Comparison of ENCODE assay signal across 10 cellular contexts in genomic region chr19:39319892-39320168, GRCh38. TPM values are rescaled to one million over a fixed set of nuclear protein-coding genes. Genes with fewer than 3 reads are reported as not detected.
DNase-seq lines count a peak whose midpoint lies in the region; ATAC-seq, FAIRE-seq and TF ChIP-seq lines count a peak whose summit lies in the region.
"Had no signal": no experiment of that assay in that cellular context is flagged by ENCODE, and none has a peak within 500 bp of the region (broad histone marks: within the 10 kb centered on the region; RNA-seq: fewer than 3 reads in every experiment).

No MANE protein-coding gene starts in this region.

- CTCF ChIA-PET in SK-N-SH (lab: Yijun Ruan, JAX) = no interaction called here
- CTCF ChIA-PET in PC-9 (lab: Charles Lee) = no interaction called here
- CTCF ChIA-PET in endothelial cell of umbilical vein (lab: Charles Lee) = no interaction called here

- no peak overlapping the region; a peak in 1 of 4 replicates for H3K27ac ChIP-seq in SK-N-SH (ENCODE audit: low read depth in 2 of 2, low read length in 1 of 2)
- no peak overlapping the region for H3K27ac ChIP-seq in PC-9
- no peak overlapping the region for H3K27ac ChIP-seq in endothelial cell of umbilical vein (ENCODE audit: insufficient read depth, low read depth, low read length)
- H3K27ac ChIP-seq in smooth muscle cell (ENCODE audit: low read depth) = no peak overlapping the region

- H3K9me2 ChIP-seq in SK-N-SH (no peaks in the 10 kb centered on the region), PC-9 (ENCODE audit: insufficient read depth) (no peaks in the 10 kb centered on the region)

- peak overlapping the region; percentile 93 for H3K4me2 ChIP-seq in SK-N-SH
- H3K4me2 ChIP-seq in PC-9 = peak overlapping the region; percentile 83
- H3K4me2 ChIP-seq in endothelial cell of umbilical vein (ENCODE audit: insufficient read depth, low read length) = no peak overlapping the region
- H3K4me2 ChIP-seq in smooth muscle cell = peak overlapping the region; percentile 92

- TF ChIP-seq POLR2A in endothelial cell of umbilical vein (IDR thresholded peaks at IDR 0.05; ENCODE audit: low read depth, low read length) = no peak

- 23% methylated on average over 8 of the region's 10 CpGs for WGBS in SK-N-SH (ENCODE audit: low lambda C conversion rate)
- WGBS in smooth muscle cell (ENCODE audit: low lambda C conversion rate) = 11% methylated on average over 6 of the region's 10 CpGs

- H3K9me3 ChIP-seq in SK-N-SH = no peaks in the 10 kb centered on the region
- H3K9me3 ChIP-seq in PC-9 (ENCODE audit: insufficient read depth, low read depth) = no peaks in the 10 kb centered on the region
- H3K9me3 ChIP-seq in endothelial cell of umbilical vein (replicated peaks; ENCODE audit: control insufficient read depth, insufficient read depth, low read length) = no peaks in the 10 kb centered on the region
- no peaks in the 10 kb centered on the region for H3K9me3 ChIP-seq in smooth muscle cell (replicated peaks; ENCODE audit: low read depth)

- no peak for TF ChIP-seq RAD21 in SK-N-SH (IDR thresholded peaks at IDR 0.05; ENCODE audit: low read length)

- H3K9ac ChIP-seq in SK-N-SH = peak overlapping the region; percentile 61; the same call in 1 of the 2 replicates
- no peak overlapping the region for H3K9ac ChIP-seq in endothelial cell of umbilical vein (replicated peaks; ENCODE audit: extremely low read depth, insufficient read depth, low read length)
- no peak overlapping the region for H3K9ac ChIP-seq in smooth muscle cell (ENCODE audit: low read depth)

- H3F3A ChIP-seq in SK-N-SH (replicated peaks; ENCODE audit: insufficient read depth) (no peaks in the 10 kb centered on the region), PC-9 (ENCODE audit: insufficient read depth, low read depth) (peaks cover 5% of the 10 kb centered on the region; the same call in 1 of the 2 replicates), smooth muscle cell (ENCODE audit: low read depth) (no peaks in the 10 kb centered on the region)

- dilution Hi-C loops in endothelial cell of umbilical vein (cut with MboI; ENCODE audit: extremely low pct_ligation_motif_present, low sequenced_read_pairs) = no loop called here

- H2AFZ ChIP-seq in SK-N-SH (ENCODE audit: low read depth) (peak overlapping the region; percentile 93), PC-9 (peak overlapping the region; percentile 87), endothelial cell of umbilical vein (ENCODE audit: low read depth, low read length) (peak overlapping the region; percentile 84), smooth muscle cell (ENCODE audit: low read depth) (no peak overlapping the region)

- H3K4me3 ChIP-seq in SK-N-SH (ENCODE audit: low read depth in 2 of 2, low read length in 1 of 2) = peak overlapping the region; percentile 66 to 73
- peak overlapping the region; percentile 72 for H3K4me3 ChIP-seq in PC-9
- H3K4me3 ChIP-seq in endothelial cell of umbilical vein (replicated peaks in 1 of 3; ENCODE audit: insufficient read depth in 1 of 3, low read depth in 1 of 3, low read length in 3 of 3) = peak overlapping the region in 1 of 3 experiments; percentile 46
- peak overlapping the region; percentile 60 for H3K4me3 ChIP-seq in smooth muscle cell

- H3K4me1 ChIP-seq in SK-N-SH (ENCODE audit: control insufficient read depth in 1 of 2, insufficient read depth in 2 of 2, low read depth in 1 of 2, low read length in 1 of 2) (peaks cover 0 to 10% of the 10 kb centered on the region in 2 experiments; a peak in 1 of 4 replicates), PC-9 (replicated peaks; ENCODE audit: insufficient read depth) (peaks cover 11% of the 10 kb centered on the region), endothelial cell of umbilical vein (ENCODE audit: control insufficient read depth, extremely low read depth, insufficient read depth, low read length) (peaks cover 5% of the 10 kb centered on the region), smooth muscle cell (ENCODE audit: low read depth) (peaks cover 3% of the 10 kb centered on the region)

- DNase-seq in SK-N-SH (peak; percentile 76), PC-9 (no peak), endothelial cell of umbilical vein (ENCODE audit: low read depth, low spot score) (no peak), smooth muscle cell (lab: John Stamatoyannopoulos, UW; ENCODE audit: unreplicated experiment) (no peak), DMS79 treated with DMSO at 0.1 percent for 48 hours (lab: John Stamatoyannopoulos, UW) (no peak), NCI-H510A treated with DMSO at 0.1 percent for 48 hours (lab: John Stamatoyannopoulos, UW) (no peak)
- no peak for DNase-seq in effector CD8-positive, alpha-beta T cell (lab: John Stamatoyannopoulos, UW)
- DNase-seq: stimulated activated CD8-positive, alpha-beta memory T cell treated with anti-CD3 and anti-CD28 coated beads, Interleukin-4, amount 100 ng/mL, for 48 hours had no signal

- no peak for TF ChIP-seq EP300 in SK-N-SH (IDR thresholded peaks at IDR 0.05; ENCODE audit: borderline replicate concordance in 1 of 2, low read depth in 1 of 2, low read length in 1 of 2)

- ATAC-seq in SK-N-SH treated with all-trans-retinoic acid at 6 μM for 48 hours = no peak; the same call in 2 of the 3 replicates

- H3K79me2 ChIP-seq in SK-N-SH (ENCODE audit: insufficient read depth) = no peaks in the 10 kb centered on the region
- H3K79me2 ChIP-seq in PC-9 (ENCODE audit: low read depth) = 0 out of 2 replicates have a peak, but pooled peaks cover 7% of the 10 kb centered on the region
- no peaks in the 10 kb centered on the region for H3K79me2 ChIP-seq in endothelial cell of umbilical vein (ENCODE audit: control insufficient read depth, insufficient read depth, low read length)
- no peaks in the 10 kb centered on the region for H3K79me2 ChIP-seq in smooth muscle cell (ENCODE audit: low read depth)

- no TSS peak for BruUV-seq in PC-9 (replicated peaks; lab: Mats Ljungman, UMichigan)
- no TSS peak for BruUV-seq in endothelial cell of umbilical vein (replicated peaks; lab: Mats Ljungman, UMichigan)

- FAIRE-seq in endothelial cell of umbilical vein (lab: Jason Lieb, UNC) = no peak

- H4K20me1 ChIP-seq in SK-N-SH (ENCODE audit: insufficient read depth) (no peaks in the 10 kb centered on the region), PC-9 (ENCODE audit: insufficient read depth) (no peaks in the 10 kb centered on the region), endothelial cell of umbilical vein (replicated peaks; ENCODE audit: control insufficient read depth, extremely low read depth, insufficient read depth, low read length) (no peaks in the 10 kb centered on the region), smooth muscle cell (ENCODE audit: low read depth) (no peaks in the 10 kb centered on the region)

- no peaks in the 10 kb centered on the region for H3K9me1 ChIP-seq in endothelial cell of umbilical vein (replicated peaks; ENCODE audit: control insufficient read depth, extremely low read depth, insufficient read depth, low read length)

- POLR2A ChIA-PET in SK-N-SH (lab: Yijun Ruan, JAX) = no interaction called here
- POLR2A ChIA-PET in PC-9 (lab: Charles Lee; ENCODE audit: unreplicated experiment) = no interaction called here
- POLR2A ChIA-PET in endothelial cell of umbilical vein (lab: Charles Lee) = no interaction called here

- intact Hi-C loops in PC-9 (cut with micrococcal nuclease; ENCODE audit: unreplicated experiment) = no loop called here
- intact Hi-C loops in endothelial cell of umbilical vein (cut with micrococcal nuclease) = no loop called here

- H3K27me3 ChIP-seq in SK-N-SH (ENCODE audit: insufficient read depth) = no peaks in the 10 kb centered on the region
- no peaks in the 10 kb centered on the region; the same call in 1 of the 2 replicates for H3K27me3 ChIP-seq in PC-9 (ENCODE audit: insufficient read depth, low read depth)
- peaks cover 0 to 3% of the 10 kb centered on the region in 2 experiments for H3K27me3 ChIP-seq in endothelial cell of umbilical vein (ENCODE audit: control insufficient read depth in 2 of 2, insufficient read depth in 2 of 2, low read length in 2 of 2)
- no peaks in the 10 kb centered on the region for H3K27me3 ChIP-seq in smooth muscle cell (ENCODE audit: low read depth)

- no peaks in the 10 kb centered on the region for H3K36me3 ChIP-seq in SK-N-SH (replicated peaks in 1 of 2; ENCODE audit: control insufficient read depth in 1 of 2, insufficient read depth in 2 of 2, low read length in 1 of 2)
- no peaks in the 10 kb centered on the region for H3K36me3 ChIP-seq in PC-9 (ENCODE audit: low read depth)
- H3K36me3 ChIP-seq in endothelial cell of umbilical vein (ENCODE audit: control insufficient read depth in 2 of 2, extremely low read depth in 1 of 2, insufficient read depth in 2 of 2, low read length in 2 of 2) = no peaks in the 10 kb centered on the region
- no peaks in the 10 kb centered on the region for H3K36me3 ChIP-seq in smooth muscle cell (ENCODE audit: low read depth)

- TF ChIP-seq CTCF in SK-N-SH (IDR thresholded peaks at IDR 0.05) = no peak
- TF ChIP-seq CTCF in PC-9 (conservative IDR thresholded peaks at IDR 0.05) = no peak
- TF ChIP-seq CTCF in endothelial cell of umbilical vein (IDR thresholded peaks at IDR 0.05; ENCODE audit: extremely low read depth in 1 of 2, insufficient read depth in 1 of 2, low read depth in 1 of 2, low read length in 2 of 2) = no peak
- no peak for TF ChIP-seq CTCF in smooth muscle cell (IDR thresholded peaks at IDR 0.05; ENCODE audit: borderline replicate concordance, insufficient read depth, poor library complexity, severe bottlenecking)

RNA-seq across cellular contexts. Expression of gene LRFN1, which starts 0.8 kb away (rescaled TPM):
- polyA plus RNA-seq in SK-N-SH (2012; rRNA removed) (0.80 and 2.7 TPM in 2 replicates), endothelial cell of umbilical vein (0.38 and 0.39 TPM in 2 replicates), smooth muscle cell (2.1 and 3.2 TPM in 2 replicates)
- 1.3 and 2.0 TPM in 2 replicates for polyA plus RNA-seq in SK-N-SH (2012; cell fraction: cytosol; rRNA removed)
- 1.9 and 2.6 TPM in 2 replicates for polyA plus RNA-seq in SK-N-SH (2012; cell fraction: nucleus; rRNA removed)
- total RNA-seq in PC-9 (2021) (2.3 and 4.0 TPM in 2 replicates), endothelial cell of umbilical vein (1.4 and 1.5 TPM in 2 replicates), smooth muscle cell (0.36 and 0.76 TPM in 2 replicates)
- 0.13 TPM in 2 replicates for polyA plus RNA-seq in endothelial cell of umbilical vein (2011; cell fraction: cytosol; rRNA removed)
- polyA plus RNA-seq in endothelial cell of umbilical vein (2011; cell fraction: nucleus; rRNA removed) = 0.17 and 0.26 TPM in 2 replicates
- polyA plus RNA-seq in endothelial cell of umbilical vein (2012) = 0.82 and 1.2 TPM in 2 replicates
- polyA minus RNA-seq in endothelial cell of umbilical vein = 0.22 and 0.40 TPM in 2 replicates
- polyA minus RNA-seq in endothelial cell of umbilical vein (2011; cell fraction: cytosol; rRNA and poly(A)+ RNA removed) = not detected
- 0.19 TPM in 2 replicates for polyA minus RNA-seq in endothelial cell of umbilical vein (2011; cell fraction: nucleus; rRNA and poly(A)+ RNA removed)

RNA-seq across cellular contexts. Expression of gene GMFG, which starts 16.0 kb away (rescaled TPM):
- polyA plus RNA-seq in SK-N-SH (2012; rRNA removed) (0.21 TPM in 1 of 2 replicates, not detected in the other), endothelial cell of umbilical vein (9.2 and 13.7 TPM in 2 replicates), smooth muscle cell (0.37 TPM in 1 of 2 replicates, not detected in the other)
- polyA plus RNA-seq in SK-N-SH (2012; cell fraction: cytosol; rRNA removed) = 0.13 and 0.18 TPM in 2 replicates
- 0.17 TPM in 1 of 2 replicates, not detected in the other for polyA plus RNA-seq in SK-N-SH (2012; cell fraction: nucleus; rRNA removed)
- total RNA-seq in PC-9 (2021) (0.78 TPM in 1 of 2 replicates, not detected in the other), endothelial cell of umbilical vein (39.5 and 41.5 TPM in 2 replicates), smooth muscle cell (not detected in 2 replicates)
- polyA plus RNA-seq in endothelial cell of umbilical vein (2011; cell fraction: cytosol; rRNA removed) = 18.9 and 28.7 TPM in 2 replicates
- 7.1 and 10.4 TPM in 2 replicates for polyA plus RNA-seq in endothelial cell of umbilical vein (2011; cell fraction: nucleus; rRNA removed)
- polyA plus RNA-seq in endothelial cell of umbilical vein (2012) = 10.7 and 11.9 TPM in 2 replicates
- 7.4 and 7.8 TPM in 2 replicates for polyA minus RNA-seq in endothelial cell of umbilical vein
- not detected for polyA minus RNA-seq in endothelial cell of umbilical vein (2011; cell fraction: cytosol; rRNA and poly(A)+ RNA removed)
- 2.1 TPM in 1 of 2 replicates, not detected in the other for polyA minus RNA-seq in endothelial cell of umbilical vein (2011; cell fraction: nucleus; rRNA and poly(A)+ RNA removed)

RNA-seq across cellular contexts. Expression of gene SAMD4B, which starts 22.4 kb away (rescaled TPM):
- 62.2 and 83.0 TPM in 2 replicates for polyA plus RNA-seq in SK-N-SH (2012; rRNA removed)
- polyA plus RNA-seq in SK-N-SH (2012; cell fraction: cytosol; rRNA removed) = 34.4 and 54.8 TPM in 2 replicates
- 126 and 148 TPM in 2 replicates for polyA plus RNA-seq in SK-N-SH (2012; cell fraction: nucleus; rRNA removed)
- 152 and 163 TPM in 2 replicates for total RNA-seq in PC-9 (2021)
- 82.1 and 87.7 TPM in 2 replicates for total RNA-seq in endothelial cell of umbilical vein
- 84.2 and 98.0 TPM in 2 replicates for polyA plus RNA-seq in endothelial cell of umbilical vein
- polyA plus RNA-seq in endothelial cell of umbilical vein (2011; cell fraction: cytosol; rRNA removed) = 53.6 and 62.8 TPM in 2 replicates
- 78.4 and 97.3 TPM in 2 replicates for polyA plus RNA-seq in endothelial cell of umbilical vein (2011; cell fraction: nucleus; rRNA removed)
- 66.5 and 79.2 TPM in 2 replicates for polyA plus RNA-seq in endothelial cell of umbilical vein (2012)
- polyA minus RNA-seq in endothelial cell of umbilical vein = 50.7 and 57.0 TPM in 2 replicates
- polyA minus RNA-seq in endothelial cell of umbilical vein (2011; cell fraction: cytosol; rRNA and poly(A)+ RNA removed) = 55.6 TPM
- polyA minus RNA-seq in endothelial cell of umbilical vein (2011; cell fraction: nucleus; rRNA and poly(A)+ RNA removed) = 39.8 and 43.1 TPM in 2 replicates
- total RNA-seq in smooth muscle cell = 37.1 and 58.3 TPM in 2 replicates
- polyA plus RNA-seq in smooth muscle cell = 61.8 and 81.9 TPM in 2 replicates

RNA-seq across cellular contexts. Expression of gene IFNL1, which starts 23.6 kb away (rescaled TPM):
- polyA plus RNA-seq in SK-N-SH (2012; rRNA removed) (not detected in 2 replicates), endothelial cell of umbilical vein (not detected in 2 replicates), smooth muscle cell (not detected in 2 replicates)
- polyA plus RNA-seq in SK-N-SH (2012; cell fraction: cytosol; rRNA removed) = not detected in 2 replicates
- polyA plus RNA-seq in SK-N-SH (2012; cell fraction: nucleus; rRNA removed) = not detected in 2 replicates
- total RNA-seq in PC-9 (2021) (not detected in 2 replicates), endothelial cell of umbilical vein (not detected in 2 replicates), smooth muscle cell (not detected in 2 replicates)
- polyA plus RNA-seq in endothelial cell of umbilical vein (2011; cell fraction: cytosol; rRNA removed) = not detected in 2 replicates
- polyA plus RNA-seq in endothelial cell of umbilical vein (2011; cell fraction: nucleus; rRNA removed) = not detected in 2 replicates
- not detected in 2 replicates for polyA plus RNA-seq in endothelial cell of umbilical vein (2012)
- not detected in 2 replicates for polyA minus RNA-seq in endothelial cell of umbilical vein
- not detected for polyA minus RNA-seq in endothelial cell of umbilical vein (2011; cell fraction: cytosol; rRNA and poly(A)+ RNA removed)
- polyA minus RNA-seq in endothelial cell of umbilical vein (2011; cell fraction: nucleus; rRNA and poly(A)+ RNA removed) = not detected in 2 replicates
- total RNA-seq: SK-MEL-5 had no signal

RNA-seq across cellular contexts. Expression of gene IFNL2, which starts 51.6 kb away (rescaled TPM):
- polyA plus RNA-seq in SK-N-SH (2012; rRNA removed) (not detected in 2 replicates), endothelial cell of umbilical vein (not detected in 2 replicates), smooth muscle cell (not detected in 2 replicates)
- polyA plus RNA-seq in SK-N-SH (2012; cell fraction: cytosol; rRNA removed) = not detected in 2 replicates
- not detected in 2 replicates for polyA plus RNA-seq in SK-N-SH (2012; cell fraction: nucleus; rRNA removed)
- total RNA-seq in PC-9 (2021) (not detected in 2 replicates), endothelial cell of umbilical vein (not detected in 2 replicates), smooth muscle cell (not detected in 2 replicates)
- not detected in 2 replicates for polyA plus RNA-seq in endothelial cell of umbilical vein (2011; cell fraction: cytosol; rRNA removed)
- not detected in 2 replicates for polyA plus RNA-seq in endothelial cell of umbilical vein (2011; cell fraction: nucleus; rRNA removed)
- polyA plus RNA-seq in endothelial cell of umbilical vein (2012) = not detected in 2 replicates
- not detected in 2 replicates for polyA minus RNA-seq in endothelial cell of umbilical vein
- polyA minus RNA-seq in endothelial cell of umbilical vein (2011; cell fraction: cytosol; rRNA and poly(A)+ RNA removed) = not detected
- polyA minus RNA-seq in endothelial cell of umbilical vein (2011; cell fraction: nucleus; rRNA and poly(A)+ RNA removed) = not detected in 2 replicates
- total RNA-seq: SK-MEL-5 had no signal

Comparison
In these comparisons a context has a peak if more than half of its experiments do, and no peak if none do; other contexts are left out.
1. RNA of gene GMFG, which starts 16.0 kb away (total RNA-seq): 39.5 to 41.5 TPM in endothelial cell of umbilical vein; 0.78 TPM in PC-9 and not detected in smooth muscle cell; every median in the first group is over 10 times any median in the second.